15 cellular contexts compared by ENCODE assay signal in the genomic region with DNA sequence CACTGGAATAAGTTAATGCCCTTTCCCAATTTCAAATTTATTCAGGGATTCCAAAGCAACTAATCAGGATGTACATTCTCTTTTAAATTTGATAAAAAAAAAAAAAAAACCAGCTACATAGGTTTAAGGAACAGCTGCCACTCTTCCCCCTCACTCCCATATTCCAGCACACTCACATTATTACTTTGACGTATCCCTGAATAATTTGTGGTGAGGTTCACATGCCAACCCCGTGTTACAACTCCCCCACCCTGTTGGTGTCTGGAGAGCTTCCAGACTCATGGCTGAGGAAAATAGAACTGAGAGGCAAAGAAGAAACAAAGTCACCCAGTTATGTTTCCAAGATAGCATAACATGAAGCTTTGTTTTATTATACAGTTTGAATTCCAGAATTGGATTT.
DNase-seq lines count a peak whose midpoint lies in the region; ATAC-seq lines count a peak whose summit lies in the region.
"Had no signal": no experiment of that assay in that cellular context is flagged by ENCODE, and none has a peak within 500 bp of the region (broad histone marks: within the 10 kb centered on the region; RNA-seq: fewer than 3 reads in every experiment).

No MANE protein-coding gene starts in this region.

- no peak for ATAC-seq in activated T-cell treated with anti-CD3 and anti-CD28 coated beads, Interleukin-2, amount 50 U/mL, for 4 hours
- ATAC-seq: activated CD4-positive, alpha-beta T cell treated with anti-CD3 and anti-CD28 coated beads for 36 hours; gastroesophageal sphincter had no signal

- CTCF ChIA-PET in activated CD4-positive, alpha-beta memory T cell treated with anti-CD3 and anti-CD28 coated beads, Interleukin-2, amount 10 ng/mL, durations not matched to agents 7 days and 5 days (lab: Charles Lee), result no interaction called here

- POLR2A ChIA-PET in activated CD4-positive, alpha-beta memory T cell treated with anti-CD3 and anti-CD28 coated beads, Interleukin-2, amount 10 ng/mL, durations not matched to agents 7 days and 5 days (lab: Charles Lee), result no interaction called here

- H3K27me3 Mint-ChIP-seq in activated CD4-positive, alpha-beta memory T cell treated with anti-CD3 and anti-CD28 coated beads, Interleukin-2, amount 10 ng/mL, durations not matched to agents 7 days and 5 days, result no peaks in the 10 kb centered on the region
- H3K27me3 Mint-ChIP-seq in activated T-cell treated with anti-CD3 and anti-CD28 coated beads, Interleukin-2, amount 50 U/mL, for 4 hours (ENCODE audit: low read depth), result no peaks in the 10 kb centered on the region
- H3K27me3 Mint-ChIP-seq: activated CD4-positive, alpha-beta T cell treated with anti-CD3 and anti-CD28 coated beads for 36 hours had no signal

- no peaks in the 10 kb centered on the region for H3K36me3 ChIP-seq in SJCRH30
- H3K36me3 ChIP-seq: BLaER1, gastroesophageal sphincter had no signal

- no peak overlapping the region for H3K27ac ChIP-seq in SJCRH30
- H3K27ac ChIP-seq: BLaER1, coronary artery, gastroesophageal sphincter, parathyroid adenoma had no signal

- no peak overlapping the region for H3K27ac Mint-ChIP-seq in activated CD4-positive, alpha-beta memory T cell treated with anti-CD3 and anti-CD28 coated beads, Interleukin-2, amount 10 ng/mL, durations not matched to agents 7 days and 5 days
- H3K27ac Mint-ChIP-seq: activated CD4-positive, alpha-beta T cell treated with anti-CD3 and anti-CD28 coated beads for 36 hours had no signal

- H3K4me3 ChIP-seq in SJCRH30, result no peak overlapping the region
- H3K4me3 ChIP-seq: BLaER1, coronary artery, gastroesophageal sphincter had no signal

- no peak overlapping the region for H3K4me3 Mint-ChIP-seq in activated CD4-positive, alpha-beta memory T cell treated with anti-CD3 and anti-CD28 coated beads, Interleukin-2, amount 10 ng/mL, durations not matched to agents 7 days and 5 days
- no peak overlapping the region for H3K4me3 Mint-ChIP-seq in activated T-cell treated with anti-CD3 and anti-CD28 coated beads, Interleukin-2, amount 50 U/mL, for 4 hours
- H3K4me3 Mint-ChIP-seq: activated CD4-positive, alpha-beta T cell treated with anti-CD3 and anti-CD28 coated beads for 36 hours had no signal

- no peaks in the 10 kb centered on the region for H3K27me3 ChIP-seq in SJCRH30
- H3K27me3 ChIP-seq: BLaER1, gastroesophageal sphincter had no signal

- no peaks in the 10 kb centered on the region for H3K4me1 Mint-ChIP-seq in activated CD4-positive, alpha-beta memory T cell treated with anti-CD3 and anti-CD28 coated beads, Interleukin-2, amount 10 ng/mL, durations not matched to agents 7 days and 5 days
- H3K4me1 Mint-ChIP-seq in activated T-cell treated with anti-CD3 and anti-CD28 coated beads, Interleukin-2, amount 50 U/mL, for 4 hours (ENCODE audit: low read depth), result no peaks in the 10 kb centered on the region
- H3K4me1 Mint-ChIP-seq: activated CD4-positive, alpha-beta T cell treated with anti-CD3 and anti-CD28 coated beads for 36 hours had no signal

- DNase-seq in COLO829 (ENCODE audit: low spot score), result peak; percentile 35
- DNase-seq in SJCRH30, result peak; percentile 57 to 69
- DNase-seq in fibroblast of gingiva (ENCODE audit: low read depth), result peak; percentile 48
- DNase-seq in renal cortical epithelial cell (ENCODE audit: low read depth), result peak; percentile 33
- no peak for DNase-seq in activated CD8-positive, alpha-beta memory T cell treated with anti-CD3 and anti-CD28 coated beads, Interleukin-2, amount 50 U/mL, for 48 hours
- DNase-seq in activated CD4-positive, alpha-beta memory T cell treated with anti-CD3 and anti-CD28 coated beads, Interleukin-2, amount 10 ng/mL, durations not matched to agents 7 days and 5 days, result no peak
- no peak for DNase-seq in activated T-cell treated with anti-CD3 and anti-CD28 coated beads, Interleukin-2, amount 50 U/mL, for 4 hours
- DNase-seq in MV-4-11 (lab: John Stamatoyannopoulos, UW), result no peak
- DNase-seq: activated CD4-positive, alpha-beta T cell treated with anti-CD3 and anti-CD28 coated beads for 36 hours; NCI-H146; NCI-H524 treated with DMSO at 0.1 percent for 48 hours had no signal

- H3K4me1 ChIP-seq in SJCRH30, result peaks cover 28% of the 10 kb centered on the region
- H3K4me1 ChIP-seq: BLaER1, parathyroid adenoma had no signal

- H3K9me3 ChIP-seq in SJCRH30 (replicated peaks), result no peaks in the 10 kb centered on the region
- H3K9me3 ChIP-seq: BLaER1, gastroesophageal sphincter had no signal

- H3K9me3 Mint-ChIP-seq in activated CD4-positive, alpha-beta memory T cell treated with anti-CD3 and anti-CD28 coated beads, Interleukin-2, amount 10 ng/mL, durations not matched to agents 7 days and 5 days, result no peaks in the 10 kb centered on the region
- no peaks in the 10 kb centered on the region for H3K9me3 Mint-ChIP-seq in activated T-cell treated with anti-CD3 and anti-CD28 coated beads, Interleukin-2, amount 50 U/mL, for 4 hours

- no peaks in the 10 kb centered on the region for H3K36me3 Mint-ChIP-seq in activated CD4-positive, alpha-beta memory T cell treated with anti-CD3 and anti-CD28 coated beads, Interleukin-2, amount 10 ng/mL, durations not matched to agents 7 days and 5 days (ENCODE audit: low read depth)
- no peaks in the 10 kb centered on the region for H3K36me3 Mint-ChIP-seq in activated T-cell treated with anti-CD3 and anti-CD28 coated beads, Interleukin-2, amount 50 U/mL, for 4 hours (ENCODE audit: insufficient read depth)

Comparison
In these comparisons a context has a peak if more than half of its experiments do, and no peak if none do; other contexts are left out.
1. DNase-seq: peak in COLO829 (single experiment), SJCRH30 (2 of 2), fibroblast of gingiva (single experiment) and renal cortical epithelial cell (single experiment); none in activated CD8-positive, alpha-beta memory T cell treated with anti-CD3 and anti-CD28 coated beads, Interleukin-2, amount 50 U/mL, for 48 hours (single experiment), activated CD4-positive, alpha-beta memory T cell treated with anti-CD3 and anti-CD28 coated beads, Interleukin-2, amount 10 ng/mL, durations not matched to agents 7 days and 5 days (single experiment), activated T-cell treated with anti-CD3 and anti-CD28 coated beads, Interleukin-2, amount 50 U/mL, for 4 hours (single experiment) and MV-4-11 (single experiment).